In genomic region chr10:120734476-120735078, GRCh38 we compare ENCODE assay signal across 27 cellular contexts.
"Had no signal": no experiment of that assay in that cellular context is flagged by ENCODE, and none has a peak within 500 bp of the region (broad histone marks: within the 10 kb centered on the region; RNA-seq: fewer than 3 reads in every experiment).

No MANE protein-coding gene starts in this region.

- H3K27ac Mint-ChIP-seq: activated B cell treated with CpG ODN at 0.5 μM for 24 hours; activated CD4-positive, alpha-beta memory T cell treated with anti-CD3 and anti-CD28 coated beads, Interleukin-2, amount 10 ng/mL, durations not matched to agents 7 days and 5 days; effector memory CD8-positive, alpha-beta T cell; naive thymus-derived CD4-positive, alpha-beta T cell; progenitor cell of endocrine pancreas; stimulated activated naive CD8-positive, alpha-beta T cell treated with anti-CD3 and anti-CD28 coated beads, Interleukin-15, Interleukin-2, amounts not matched to agents 100 ng/mL and 50 ng/mL, for 24 hours; T-helper 17 cell had no signal

- ATAC-seq: effector memory CD8-positive, alpha-beta T cell; gastroesophageal sphincter; naive thymus-derived CD4-positive, alpha-beta T cell; T-helper 17 cell had no signal

- H3K4me3 ChIP-seq: adrenal gland, breast epithelium, dorsolateral prefrontal cortex, esophagus muscularis mucosa, gastroesophageal sphincter, left ventricle myocardium inferior, spleen, tibial artery had no signal

- H3K4me1 ChIP-seq: adrenal gland, breast epithelium, esophagus muscularis mucosa, gastroesophageal sphincter, left ventricle myocardium inferior, spleen, tibial artery had no signal

- H3K4me1 Mint-ChIP-seq: activated B cell treated with CpG ODN at 0.5 μM for 24 hours; activated CD4-positive, alpha-beta memory T cell treated with anti-CD3 and anti-CD28 coated beads, Interleukin-2, amount 10 ng/mL, durations not matched to agents 7 days and 5 days; central memory CD8-positive, alpha-beta T cell; naive thymus-derived CD4-positive, alpha-beta T cell; neural crest cell had no signal

- H3K9me3 Mint-ChIP-seq: activated B cell treated with CpG ODN at 0.5 μM for 24 hours; activated CD4-positive, alpha-beta memory T cell treated with anti-CD3 and anti-CD28 coated beads, Interleukin-2, amount 10 ng/mL, durations not matched to agents 7 days and 5 days; central memory CD8-positive, alpha-beta T cell; effector memory CD8-positive, alpha-beta T cell; neural crest cell; stimulated activated naive CD8-positive, alpha-beta T cell treated with anti-CD3 and anti-CD28 coated beads, Interleukin-15, Interleukin-2, amounts not matched to agents 100 ng/mL and 50 ng/mL, for 24 hours had no signal

- H3K27ac ChIP-seq: adrenal gland, breast epithelium, dorsolateral prefrontal cortex, esophagus muscularis mucosa, gastroesophageal sphincter, left ventricle myocardium inferior, spleen, tibial artery had no signal

- H3K4me3 Mint-ChIP-seq: activated B cell treated with CpG ODN at 0.5 μM for 24 hours; activated CD4-positive, alpha-beta memory T cell treated with anti-CD3 and anti-CD28 coated beads, Interleukin-2, amount 10 ng/mL, durations not matched to agents 7 days and 5 days; central memory CD8-positive, alpha-beta T cell; effector memory CD8-positive, alpha-beta T cell; naive thymus-derived CD4-positive, alpha-beta T cell; neural crest cell; stimulated activated naive CD8-positive, alpha-beta T cell treated with anti-CD3 and anti-CD28 coated beads, Interleukin-15, Interleukin-2, amounts not matched to agents 100 ng/mL and 50 ng/mL, for 24 hours; T-helper 17 cell had no signal

- DNase-seq: activated B cell treated with CpG ODN at 0.5 μM for 24 hours; activated CD4-positive, alpha-beta memory T cell treated with anti-CD3 and anti-CD28 coated beads, Interleukin-2, amount 10 ng/mL, durations not matched to agents 7 days and 5 days; activated CD4-positive, alpha-beta T cell treated with anti-CD3 and anti-CD28 coated beads for 48 hours; activated CD8-positive, alpha-beta memory T cell treated with anti-CD3 and anti-CD28 coated beads, Interleukin-2, amount 50 U/mL, for 4 hours; activated effector memory CD4-positive, alpha-beta T cell treated with anti-CD3 and anti-CD28 coated beads, Interleukin-2, amount 50 U/mL, for 16 hours; activated naive CD4-positive, alpha-beta T cell treated with anti-CD3 and anti-CD28 coated beads, Interleukin-2, amount 50 U/mL, for 16 hours; activated T-cell treated with anti-CD3 and anti-CD28 coated beads, Interleukin-2, amount 50 U/mL, for 48 hours; adrenal gland; dorsolateral prefrontal cortex; effector memory CD8-positive, alpha-beta T cell; head of caudate nucleus; hypothalamus; left ventricle myocardium inferior; occipital lobe; spleen; stimulated activated CD4-positive, alpha-beta T cell treated with anti-CD3 and anti-CD28 coated beads, Interleukin-4, amount 100 ng/mL, for 1 hour; SW 1271; T-helper 17 cell; tibial artery had no signal

- H3K9me3 ChIP-seq: adrenal gland, breast epithelium, esophagus muscularis mucosa, gastroesophageal sphincter, left ventricle myocardium inferior, spleen, tibial artery had no signal

- H3K27me3 ChIP-seq: adrenal gland, dorsolateral prefrontal cortex, gastroesophageal sphincter, tibial artery had no signal

- H3K27me3 Mint-ChIP-seq: activated CD4-positive, alpha-beta memory T cell treated with anti-CD3 and anti-CD28 coated beads, Interleukin-2, amount 10 ng/mL, durations not matched to agents 7 days and 5 days; stimulated activated naive CD8-positive, alpha-beta T cell treated with anti-CD3 and anti-CD28 coated beads, Interleukin-15, Interleukin-2, amounts not matched to agents 100 ng/mL and 50 ng/mL, for 24 hours had no signal

- H3K36me3 ChIP-seq: adrenal gland, breast epithelium, esophagus muscularis mucosa, gastroesophageal sphincter, left ventricle myocardium inferior, spleen, tibial artery had no signal
